ENCODE assay signal across 8 cellular contexts in genomic region chr3:157174265-157174615, GRCh38. TPM values are rescaled to one million over a fixed set of nuclear protein-coding genes. Genes with fewer than 3 reads are reported as not detected.
DNase-seq lines count a peak whose midpoint lies in the region; ATAC-seq, FAIRE-seq and TF ChIP-seq lines count a peak whose summit lies in the region.

No MANE protein-coding gene starts in this region.

- peaks cover 13% of the 10 kb centered on the region for H3K36me3 Mint-ChIP-seq in activated naive CD8-positive, alpha-beta T cell treated with anti-CD3 and anti-CD28 coated beads, Interleukin-2, amount 10 ng/mL, durations not matched to agents 7 days and 5 days

- H3K9me3 ChIP-seq in hepatocyte (ENCODE audit: low read depth) (no peaks in the 10 kb centered on the region), small intestine (ENCODE audit: control insufficient read depth, low read depth) (no peaks in the 10 kb centered on the region)

- H3K27ac ChIP-seq in hepatocyte (peak overlapping the region; percentile 96), small intestine (ENCODE audit: low read depth in 1 of 2, low read length in 1 of 2) (peak overlapping the region; percentile 97 to 100)

- H3K27ac Mint-ChIP-seq in activated naive CD8-positive, alpha-beta T cell treated with anti-CD3 and anti-CD28 coated beads, Interleukin-2, amount 10 ng/mL, durations not matched to agents 7 days and 5 days = peak overlapping the region; percentile 96

- POLR2A ChIA-PET in activated naive CD8-positive, alpha-beta T cell treated with anti-CD3 and anti-CD28 coated beads, Interleukin-2, amount 10 ng/mL, durations not matched to agents 7 days and 5 days (lab: Charles Lee) = interaction anchor here (0.7 to 7.5 kb wide), 9 partner anchors 7 to 691 kb away, joined by 3 to 527 read pairs (median 7); partner anchors contain the start of genes CCNL1, SSR3 and TIPARP

- H3K27me3 Mint-ChIP-seq in activated naive CD8-positive, alpha-beta T cell treated with anti-CD3 and anti-CD28 coated beads, Interleukin-2, amount 10 ng/mL, durations not matched to agents 7 days and 5 days = no peaks in the 10 kb centered on the region

- no peak for ATAC-seq in activated naive CD8-positive, alpha-beta T cell treated with anti-CD3 and anti-CD28 coated beads, Interleukin-2, amount 10 ng/mL, durations not matched to agents 7 days and 5 days (ENCODE audit: low read depth)
- no peak for ATAC-seq in HG03565 (IDR thresholded peaks at IDR 0.05; ENCODE audit: unreplicated experiment)
- ATAC-seq in GM18858 (IDR thresholded peaks at IDR 0.05; ENCODE audit: unreplicated experiment) = no peak

- H3K4me1 ChIP-seq in hepatocyte (ENCODE audit: insufficient read depth) (peaks cover 12% of the 10 kb centered on the region), small intestine (ENCODE audit: control insufficient read depth in 2 of 2, insufficient read depth in 1 of 2, low read depth in 1 of 2, low read length in 1 of 2) (peaks cover 0 to 2% of the 10 kb centered on the region in 2 donors)

- DNase-seq in stimulated activated CD4-positive, alpha-beta T cell treated with anti-CD3 and anti-CD28 coated beads, Interleukin-12 subunit alpha, Interleukin-12 subunit beta, amount 100 ng/mL, for 4 hours = peak; percentile 19
- no peak for DNase-seq in stimulated activated CD4-positive, alpha-beta T cell treated with anti-CD3 and anti-CD28 coated beads, Interleukin-1b, Interleukin-23, amount 100 ng/mL, for 48 hours
- DNase-seq in NCI-H1417 treated with DMSO at 0.1 percent for 48 hours (lab: John Stamatoyannopoulos, UW) (peak; percentile 36), hepatocyte (ENCODE audit: low spot score) (peak; percentile 53), small intestine (peak; percentile 38)
- DNase-seq in activated naive CD8-positive, alpha-beta T cell treated with anti-CD3 and anti-CD28 coated beads, Interleukin-2, amount 10 ng/mL, durations not matched to agents 7 days and 5 days = peak; percentile 39

- no peaks in the 10 kb centered on the region for H3K9me2 ChIP-seq in hepatocyte (replicated peaks; ENCODE audit: insufficient read depth)

- peaks cover 20% of the 10 kb centered on the region for H3K79me2 ChIP-seq in hepatocyte

- no peak for FAIRE-seq in small intestine (lab: Jason Lieb, UNC)

- H3K4me3 Mint-ChIP-seq in activated naive CD8-positive, alpha-beta T cell treated with anti-CD3 and anti-CD28 coated beads, Interleukin-2, amount 10 ng/mL, durations not matched to agents 7 days and 5 days = peak overlapping the region; percentile 98

- H3K4me3 ChIP-seq in hepatocyte (peak overlapping the region; percentile 17), small intestine (ENCODE audit: low read depth in 1 of 2, low read length in 2 of 2) (peak overlapping the region in 1 of 2 donors; percentile 66)

- H3K27me3 ChIP-seq in hepatocyte (no peaks in the 10 kb centered on the region), small intestine (ENCODE audit: control insufficient read depth in 2 of 2, insufficient read depth in 2 of 2, low read length in 2 of 2) (no peaks in the 10 kb centered on the region)

- H3K4me1 Mint-ChIP-seq in activated naive CD8-positive, alpha-beta T cell treated with anti-CD3 and anti-CD28 coated beads, Interleukin-2, amount 10 ng/mL, durations not matched to agents 7 days and 5 days = peaks cover 19% of the 10 kb centered on the region

- H3K36me3 ChIP-seq in hepatocyte (replicated peaks; ENCODE audit: insufficient read depth, low read depth) (no peaks in the 10 kb centered on the region), small intestine (ENCODE audit: control insufficient read depth in 2 of 2, insufficient read depth in 2 of 2, low read length in 2 of 2) (no peaks in the 10 kb centered on the region)

- no peaks in the 10 kb centered on the region for H3K9me3 Mint-ChIP-seq in activated naive CD8-positive, alpha-beta T cell treated with anti-CD3 and anti-CD28 coated beads, Interleukin-2, amount 10 ng/mL, durations not matched to agents 7 days and 5 days

- H3K4me2 ChIP-seq in hepatocyte = peak overlapping the region; percentile 79

- H2AFZ ChIP-seq in hepatocyte = peak overlapping the region; percentile 56

- WGBS in hepatocyte (ENCODE audit: low lambda C conversion rate, missing lambda C conversion rate) = 11% methylated on average over 13 of the region's 13 CpGs
- 1 to 4% (median 2%) methylated on average over 13 of the region's 13 CpGs for WGBS in small intestine, 3 donors

- H4K20me1 ChIP-seq in hepatocyte (ENCODE audit: insufficient read depth, poor library complexity, severe bottlenecking) = no peaks in the 10 kb centered on the region

- no peak for TF ChIP-seq CTCF in hepatocyte (IDR thresholded peaks at IDR 0.05; ENCODE audit: poor library complexity)

RNA-seq across cellular contexts. Expression of gene CCNL1, which starts 14.3 kb away (rescaled TPM):
- 100 to 1,000 TPM; 276 to 280 TPM for total RNA-seq in activated naive CD8-positive, alpha-beta T cell treated with anti-CD3 and anti-CD28 coated beads, Interleukin-2, amount 10 ng/mL, durations not matched to agents 7 days and 5 days
- total RNA-seq in hepatocyte = 300 and 338 TPM in 2 replicates
- polyA plus RNA-seq in hepatocyte (125 and 172 TPM in 2 replicates), small intestine (100 to 1,000 TPM in 1 of 3 donors, 10 to 100 TPM in 2; 46.6 to 140 (median 96.7) TPM)
